ENCODE assay signal across 11 cellular contexts in genomic region chr2:102049756-102050443, GRCh38. TPM values are rescaled to one million over a fixed set of nuclear protein-coding genes. Genes with fewer than 3 reads are reported as not detected.
A peak's percentile ranks its signal among the peaks of the same experiment; 100 is the strongest.
DNase-seq lines count a peak whose midpoint lies in the region; ATAC-seq and TF ChIP-seq lines count a peak whose summit lies in the region.
"Had no signal": no experiment of that assay in that cellular context is flagged by ENCODE, and none has a peak within 500 bp of the region (broad histone marks: within the 10 kb centered on the region; RNA-seq: fewer than 3 reads in every experiment).

No MANE protein-coding gene starts in this region.

- peaks cover 17% of the 10 kb centered on the region for H3K27me3 Mint-ChIP-seq in brain

- TF ChIP-seq CTCF in C4-2B (conservative IDR thresholded peaks at IDR 0.05) (no peak), brain (conservative IDR thresholded peaks at IDR 0.05) (no peak), hepatocyte (IDR thresholded peaks at IDR 0.05; ENCODE audit: poor library complexity) (no peak), psoas muscle (IDR thresholded peaks at IDR 0.05) (no peak)

- DNase-seq in hepatocyte (ENCODE audit: low spot score): no peak
- peak; percentile 65 to 67 for DNase-seq in psoas muscle
- no peak for DNase-seq in GM19238 (ENCODE audit: insufficient read length, low spot score)
- DNase-seq in activated CD4-positive, alpha-beta T cell treated with anti-CD3 and anti-CD28 coated beads, Interleukin-2, amount 50 U/mL, for 48 hours: no peak
- DNase-seq: activated naive CD4-positive, alpha-beta T cell treated with Interleukin-2 at 50 U/mL for 16 hours; mesendoderm had no signal

- H3K4me1 ChIP-seq in hepatocyte (ENCODE audit: insufficient read depth): peaks cover 31% of the 10 kb centered on the region
- H3K4me1 ChIP-seq in psoas muscle: peaks cover 29% of the 10 kb centered on the region
- H3K4me1 ChIP-seq: BLaER1 had no signal

- no peak overlapping the region for H2AFZ ChIP-seq in hepatocyte

- H3K4me2 ChIP-seq in hepatocyte: no peak overlapping the region
- H3K4me2 ChIP-seq: BLaER1 had no signal

- H3K4me3 ChIP-seq in hepatocyte (no peak overlapping the region), psoas muscle (no peak overlapping the region)
- H3K4me3 ChIP-seq: BLaER1 had no signal

- H3K9me3 ChIP-seq in hepatocyte (ENCODE audit: low read depth): no peaks in the 10 kb centered on the region
- no peaks in the 10 kb centered on the region for H3K9me3 ChIP-seq in psoas muscle

- H3K36me3 Mint-ChIP-seq in brain: no peaks in the 10 kb centered on the region

- H3K9me2 ChIP-seq in hepatocyte (replicated peaks; ENCODE audit: insufficient read depth): no peaks in the 10 kb centered on the region

- H4K20me1 ChIP-seq in hepatocyte (ENCODE audit: insufficient read depth, poor library complexity, severe bottlenecking): no peaks in the 10 kb centered on the region
- H4K20me1 ChIP-seq: BLaER1 had no signal

- peaks cover 0 to 8% (median 3%) of the 10 kb centered on the region in 5 experiments for H3K9me3 Mint-ChIP-seq in brain

- H3K27ac Mint-ChIP-seq in brain: peak overlapping the region in 3 of 5 experiments; percentile 11 to 82 (median 22)

- WGBS in hepatocyte (ENCODE audit: low lambda C conversion rate, missing lambda C conversion rate): 72% methylated on average over 10 of the region's 10 CpGs
- 14 to 26% (median 18%) methylated on average over 10 of the region's 10 CpGs for WGBS in psoas muscle, 3 donors

- H3K27me3 ChIP-seq in hepatocyte (no peaks in the 10 kb centered on the region), psoas muscle (ENCODE audit: insufficient read depth in 3 of 3, low read length in 2 of 3) (no peaks in the 10 kb centered on the region)

- intact Hi-C loops in psoas muscle (cut with DNase I): no loop called here

- H3K4me3 Mint-ChIP-seq in brain: peak overlapping the region in 1 of 5 experiments; percentile 14

- H3K27ac ChIP-seq in C4-2B: peak overlapping the region; percentile 25; the same call in 1 of the 2 replicates
- H3K27ac ChIP-seq in hepatocyte: peak overlapping the region; percentile 74
- peak overlapping the region; percentile 58 for H3K27ac ChIP-seq in psoas muscle
- H3K27ac ChIP-seq: BLaER1 had no signal

- H3K4me1 Mint-ChIP-seq in brain: peaks cover 27% of the 10 kb centered on the region

- H3K36me3 ChIP-seq in hepatocyte (replicated peaks; ENCODE audit: insufficient read depth, low read depth): no peaks in the 10 kb centered on the region
- H3K36me3 ChIP-seq in psoas muscle (ENCODE audit: insufficient read depth in 1 of 2, low read depth in 1 of 2): no peaks in the 10 kb centered on the region
- H3K36me3 ChIP-seq: BLaER1 had no signal

- ATAC-seq in psoas muscle (peak; percentile 30 to 65 (median 53)), HG02571 (IDR thresholded peaks at IDR 0.05; ENCODE audit: unreplicated experiment) (no peak), HG03354 (IDR thresholded peaks at IDR 0.05; ENCODE audit: poor library complexity, severe bottlenecking, unreplicated experiment) (no peak)

- no peaks in the 10 kb centered on the region for H3K79me2 ChIP-seq in hepatocyte

RNA-seq across cellular contexts. Expression of gene IL1R2, which starts 58.1 kb away (rescaled TPM):
- polyA plus RNA-seq in brain (ENCODE audit: insufficient read depth, low read depth, low replicate concordance) (0.31 TPM), hepatocyte (5.8 and 11.4 TPM in 2 replicates), psoas muscle (1 to 10 TPM in 2 of 3 donors, under 1 TPM in 1; 0.86 to 3.4 (median 1.3) TPM)
- total RNA-seq in hepatocyte (1.3 and 10.5 TPM in 2 replicates), psoas muscle (1 to 10 TPM in 2 of 4 donors, under 1 TPM in 2; 0.41 to 3.1 (median 1.6) TPM)

Comparison
In these comparisons a context has a peak if more than half of its experiments do, and no peak if none do; other contexts are left out.
1. DNase-seq: peak in psoas muscle (2 of 2); none in hepatocyte (single experiment), GM19238 (single experiment) and activated CD4-positive, alpha-beta T cell treated with anti-CD3 and anti-CD28 coated beads, Interleukin-2, amount 50 U/mL, for 48 hours (0 of 2).
2. ATAC-seq: peak in psoas muscle (4 of 4); none in HG02571 (single experiment) and HG03354 (single experiment).
3. Peak in every context shown above with its lines, with median percentiles within 50 percentile points of each other: H3K27ac ChIP-seq.